ENCODE assay signal across 12 cellular contexts in the genomic region with DNA sequence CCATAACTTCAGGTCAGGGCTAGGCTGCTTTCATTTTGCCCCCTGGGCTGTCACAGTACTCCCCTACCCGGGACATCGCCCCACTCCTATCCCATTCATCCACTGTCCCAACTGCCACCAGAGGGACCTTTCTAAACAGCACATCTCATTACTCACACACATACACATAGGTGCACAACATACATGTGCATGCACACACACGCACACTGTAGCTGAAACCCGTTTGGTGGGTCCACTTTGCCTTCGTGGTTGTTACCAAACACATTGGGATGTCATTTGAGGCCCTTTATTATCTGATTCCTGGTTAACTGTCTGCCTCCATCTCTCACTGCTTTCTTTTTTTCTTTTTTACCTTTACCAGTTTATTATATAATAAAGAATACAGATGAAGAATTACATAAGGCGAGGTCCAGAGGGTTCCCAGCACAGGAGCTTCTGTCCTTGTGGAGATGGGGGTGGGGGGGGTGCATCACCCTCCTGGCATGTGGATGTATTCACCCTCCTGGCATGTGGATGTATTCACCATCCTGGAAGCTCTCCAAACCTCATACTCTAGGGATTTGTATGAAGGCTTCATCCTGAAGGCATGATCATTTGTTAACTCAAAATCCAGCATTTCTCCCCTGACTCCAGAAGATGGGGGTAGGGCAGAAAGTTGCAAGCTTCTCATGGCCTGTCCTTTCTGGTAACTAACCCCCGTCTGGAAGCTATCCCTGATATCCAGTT.
DNase-seq lines count a peak whose midpoint lies in the region; ATAC-seq and TF ChIP-seq lines count a peak whose summit lies in the region.
"Had no signal": no experiment of that assay in that cellular context is flagged by ENCODE, and none has a peak within 500 bp of the region (broad histone marks: within the 10 kb centered on the region; RNA-seq: fewer than 3 reads in every experiment).

No MANE protein-coding gene starts in this region.

- DNase-seq in left ventricle myocardium superior, result no peak
- DNase-seq in left ventricle myocardium inferior, result no peak
- DNase-seq in adipocyte (ENCODE audit: low read depth), result peak; percentile 89
- peak; percentile 32 for DNase-seq in foreskin melanocyte
- no peak for DNase-seq in NCI-H187 treated with DMSO at 0.1 percent for 48 hours (lab: John Stamatoyannopoulos, UW)
- DNase-seq in GOT3 (lab: John Stamatoyannopoulos, UW), result no peak
- DNase-seq: AML-193, Karpas-422, naive B cell, NCI-H69 had no signal

- peak; percentile 45 for ATAC-seq in left ventricle myocardium superior
- ATAC-seq in HG03175 (IDR thresholded peaks at IDR 0.05; ENCODE audit: unreplicated experiment), result no peak
- no peak for ATAC-seq in GM21367 (IDR thresholded peaks at IDR 0.05; ENCODE audit: unreplicated experiment)

- H3K4me1 ChIP-seq in left ventricle myocardium inferior, result peaks cover 50% of the 10 kb centered on the region
- peaks cover 42% of the 10 kb centered on the region for H3K4me1 ChIP-seq in adipocyte (ENCODE audit: control insufficient read depth, insufficient read depth, low read length)

- H3K9me3 ChIP-seq in left ventricle myocardium inferior (replicated peaks), result no peaks in the 10 kb centered on the region
- no peaks in the 10 kb centered on the region for H3K9me3 ChIP-seq in adipocyte (ENCODE audit: control insufficient read depth, low read length)

- intact Hi-C loops in left ventricle myocardium superior (cut with micrococcal nuclease) (no loop called here), left ventricle myocardium inferior (cut with micrococcal nuclease) (no loop called here)

- no peaks in the 10 kb centered on the region for H3K27me3 ChIP-seq in left ventricle myocardium inferior (ENCODE audit: low read depth)
- no peaks in the 10 kb centered on the region for H3K27me3 ChIP-seq in adipocyte (replicated peaks; ENCODE audit: control insufficient read depth, insufficient read depth, low read length)

- H3K4me3 ChIP-seq in left ventricle myocardium inferior (no peak overlapping the region), adipocyte (ENCODE audit: low read length) (no peak overlapping the region)

- TF ChIP-seq CTCF in left ventricle myocardium inferior (IDR thresholded peaks at IDR 0.05; ENCODE audit: borderline replicate concordance), result no peak

- H3K9ac ChIP-seq in adipocyte (ENCODE audit: low read length), result no peak overlapping the region

- no peak overlapping the region for H3K27ac ChIP-seq in left ventricle myocardium inferior (replicated peaks)

- H3K36me3 ChIP-seq in left ventricle myocardium inferior (peaks cover 7% of the 10 kb centered on the region), adipocyte (ENCODE audit: control insufficient read depth, insufficient read depth, low read length, severe bottlenecking) (peaks cover 10% of the 10 kb centered on the region)

Comparison
In these comparisons a context has a peak if more than half of its experiments do, and no peak if none do; other contexts are left out.
1. DNase-seq: peak in adipocyte (single experiment) and foreskin melanocyte (single experiment); none in left ventricle myocardium superior (single experiment), left ventricle myocardium inferior (single experiment), NCI-H187 treated with DMSO at 0.1 percent for 48 hours (single experiment) and GOT3 (single experiment).